ENCODE assay signal across 8 cellular contexts in the genomic region with DNA sequence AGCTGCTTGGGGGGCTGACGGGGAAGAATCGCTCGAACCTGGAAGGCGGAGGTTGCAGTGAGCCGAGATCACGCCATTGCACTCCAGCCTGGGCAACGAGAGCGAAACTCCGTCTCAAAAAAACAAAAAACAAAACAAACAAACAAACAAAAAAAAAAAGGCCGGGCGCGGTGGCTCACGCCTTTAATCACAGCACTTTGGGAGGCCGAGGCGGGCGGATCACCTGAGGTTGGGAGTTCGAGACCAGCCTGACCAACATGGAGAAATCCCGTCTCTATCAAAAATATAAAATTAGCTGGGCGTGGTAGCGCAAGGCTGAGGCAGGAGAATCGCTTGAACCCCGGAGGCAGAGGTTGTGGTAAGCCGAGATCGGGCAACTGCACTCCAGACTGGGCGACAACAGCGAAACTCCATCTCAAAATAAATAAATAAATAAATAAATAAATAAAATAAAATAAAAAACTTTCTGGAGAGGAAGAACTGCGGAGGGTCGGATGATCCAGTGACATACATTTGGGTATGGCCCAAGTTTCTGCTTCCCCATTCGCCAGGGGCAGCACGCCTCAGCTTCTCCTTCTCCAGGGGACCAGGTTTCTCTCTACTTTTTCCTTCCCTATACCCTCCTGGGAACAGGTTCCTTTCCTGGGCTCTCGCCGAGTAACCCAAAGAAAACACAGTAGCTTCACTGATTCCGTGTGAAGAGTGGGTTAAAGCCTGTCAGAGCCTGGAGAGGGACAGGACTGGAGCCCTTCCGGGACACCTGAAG. TPM values are rescaled to one million over a fixed set of nuclear protein-coding genes. Genes with fewer than 3 reads are reported as not detected.
A peak's percentile ranks its signal among the peaks of the same experiment; 100 is the strongest.
DNase-seq lines count a peak whose midpoint lies in the region; ATAC-seq and TF ChIP-seq lines count a peak whose summit lies in the region.
"Not testable (repeated sequence)": the region's sequence is repeated elsewhere in the genome, so short reads cannot be mapped to it uniquely, and the experiment has no call there.

No MANE protein-coding gene starts in this region.

- H4K20me1 ChIP-seq in PC-9 (ENCODE audit: insufficient read depth): not testable (repeated sequence)

- ATAC-seq in CD4-positive, CD25-positive, alpha-beta regulatory T cell (ENCODE audit: low read depth in 2 of 2); activated T-cell treated with anti-CD3 and anti-CD28 coated beads, Interleukin-2, amount 50 U/mL, for 72 hours (replicated peaks in 1 of 2); natural killer cell: not testable (repeated sequence)

- peak overlapping the region; percentile 86 for H3K4me3 ChIP-seq in CD4-positive, CD25-positive, alpha-beta regulatory T cell (ENCODE audit: low read depth, low read length)
- H3K4me3 ChIP-seq in PC-9 (peak overlapping the region; percentile 84), duodenal mucosa (ENCODE audit: low read depth in 1 of 2, low read length in 2 of 2) (peak overlapping the region; percentile 86 to 93), iPS-15b (ENCODE audit: low read depth, low read length) (peak overlapping the region; percentile 72), stomach (peak overlapping the region; percentile 66 to 91 (median 78))

- peak overlapping the region; percentile 91 to 98 (median 94) for H3K27ac Mint-ChIP-seq in CD4-positive, CD25-positive, alpha-beta regulatory T cell
- H3K27ac Mint-ChIP-seq in activated T-cell treated with anti-CD3 and anti-CD28 coated beads, Interleukin-2, amount 50 U/mL, for 72 hours: peak overlapping the region; percentile 96
- peak overlapping the region; percentile 88 to 98 for H3K27ac Mint-ChIP-seq in natural killer cell

- H3K27me3 ChIP-seq in CD4-positive, CD25-positive, alpha-beta regulatory T cell (ENCODE audit: control insufficient read depth, insufficient read depth, low read length); PC-9 (ENCODE audit: insufficient read depth, low read depth); duodenal mucosa (ENCODE audit: control insufficient read depth in 1 of 2, insufficient read depth in 2 of 2, low read length in 2 of 2); iPS-15b (ENCODE audit: control insufficient read depth, insufficient read depth, low read length); stomach: not testable (repeated sequence)

- peak overlapping the region; percentile 92 to 99 (median 96) for H3K4me3 Mint-ChIP-seq in CD4-positive, CD25-positive, alpha-beta regulatory T cell
- peak overlapping the region; percentile 98 for H3K4me3 Mint-ChIP-seq in activated T-cell treated with anti-CD3 and anti-CD28 coated beads, Interleukin-2, amount 50 U/mL, for 72 hours
- peak overlapping the region; percentile 95 for H3K4me3 Mint-ChIP-seq in natural killer cell

- peak overlapping the region; percentile 85 for H3K4me2 ChIP-seq in PC-9

- not testable (repeated sequence) for TF ChIP-seq CTCF in PC-9 (conservative IDR thresholded peaks at IDR 0.05); natural killer cell (IDR thresholded peaks at IDR 0.05); stomach (IDR thresholded peaks at IDR 0.05)

- POLR2A ChIA-PET in PC-9 (lab: Charles Lee; ENCODE audit: unreplicated experiment): not testable (repeated sequence)

- not testable (repeated sequence) for H3K27me3 Mint-ChIP-seq in CD4-positive, CD25-positive, alpha-beta regulatory T cell; activated T-cell treated with anti-CD3 and anti-CD28 coated beads, Interleukin-2, amount 50 U/mL, for 72 hours (ENCODE audit: low read depth); natural killer cell (ENCODE audit: low read depth in 2 of 2)

- H3K9me2 ChIP-seq in PC-9 (ENCODE audit: insufficient read depth): not testable (repeated sequence)

- not testable (repeated sequence) for H3K36me3 Mint-ChIP-seq in CD4-positive, CD25-positive, alpha-beta regulatory T cell; activated T-cell treated with anti-CD3 and anti-CD28 coated beads, Interleukin-2, amount 50 U/mL, for 72 hours (ENCODE audit: insufficient read depth in 2 of 2); natural killer cell

- H3K36me3 ChIP-seq in CD4-positive, CD25-positive, alpha-beta regulatory T cell (ENCODE audit: control insufficient read depth, insufficient read depth, low read length); PC-9 (ENCODE audit: low read depth); duodenal mucosa (ENCODE audit: control insufficient read depth in 1 of 2, insufficient read depth in 2 of 2, low read length in 2 of 2); iPS-15b (ENCODE audit: control insufficient read depth, insufficient read depth, low read length); stomach: not testable (repeated sequence)

- H2AFZ ChIP-seq in PC-9: peak overlapping the region; percentile 95

- H3K9me3 Mint-ChIP-seq in CD4-positive, CD25-positive, alpha-beta regulatory T cell; activated T-cell treated with anti-CD3 and anti-CD28 coated beads, Interleukin-2, amount 50 U/mL, for 72 hours; natural killer cell: not testable (repeated sequence)

- H3K9me3 ChIP-seq in CD4-positive, CD25-positive, alpha-beta regulatory T cell (ENCODE audit: control insufficient read depth in 2 of 2, low read length in 2 of 2); PC-9 (ENCODE audit: insufficient read depth, low read depth); duodenal mucosa (ENCODE audit: control insufficient read depth in 1 of 2, low read length in 2 of 2); iPS-15b (ENCODE audit: control insufficient read depth, insufficient read depth, low read length); stomach: not testable (repeated sequence)

- H3K4me1 ChIP-seq in CD4-positive, CD25-positive, alpha-beta regulatory T cell (ENCODE audit: control insufficient read depth, insufficient read depth, low read length, poor library complexity, severe bottlenecking): peaks cover 42% of the 10 kb centered on the region
- not testable (repeated sequence) for H3K4me1 ChIP-seq in PC-9 (replicated peaks; ENCODE audit: insufficient read depth); iPS-15b (ENCODE audit: control insufficient read depth, insufficient read depth, low read length)
- H3K4me1 ChIP-seq in duodenal mucosa (ENCODE audit: control insufficient read depth in 1 of 2, insufficient read depth in 2 of 2, low read length in 2 of 2) (peaks cover 11 to 13% of the 10 kb centered on the region in 2 donors), stomach (peaks cover 21 to 45% (median 37%) of the 10 kb centered on the region in 4 donors)

- not testable (repeated sequence) for DNase-seq in CD4-positive, CD25-positive, alpha-beta regulatory T cell; PC-9; activated T-cell treated with anti-CD3 and anti-CD28 coated beads, Interleukin-2, amount 50 U/mL, for 72 hours; natural killer cell; stomach
- peak; percentile 32 for DNase-seq in HuH-7.5 (ENCODE audit: low spot score)

- WGBS in stomach, 5 donors: 65 to 67% (median 66%) methylated on average over 34 of the region's 34 CpGs

- not testable (repeated sequence) for H3F3A ChIP-seq in PC-9 (ENCODE audit: insufficient read depth, low read depth)

- intact Hi-C loops in PC-9 (cut with micrococcal nuclease; ENCODE audit: unreplicated experiment); natural killer cell (cut with micrococcal nuclease); stomach (cut with DNase I; ENCODE audit: low total_unique reads): not testable (repeated sequence)

- H3K79me2 ChIP-seq in PC-9 (ENCODE audit: low read depth): peaks cover 32% of the 10 kb centered on the region

- peak overlapping the region; percentile 85 for H3K27ac ChIP-seq in CD4-positive, CD25-positive, alpha-beta regulatory T cell (ENCODE audit: insufficient read depth, low read length, poor library complexity, severe bottlenecking)
- 0 out of 2 replicates have a peak overlapping the region, but pooled peaks have one; percentile 19 for H3K27ac ChIP-seq in PC-9
- peak overlapping the region; percentile 87 for H3K27ac ChIP-seq in duodenal mucosa (ENCODE audit: low read depth, low read length)
- peak overlapping the region; percentile 81 to 97 (median 94) for H3K27ac ChIP-seq in stomach

- CTCF ChIA-PET in PC-9 (lab: Charles Lee): not testable (repeated sequence)

- not testable (repeated sequence) for TF ChIP-seq POLR2A in stomach (IDR thresholded peaks at IDR 0.05)

- TF ChIP-seq EP300 in stomach (IDR thresholded peaks at IDR 0.05): not testable (repeated sequence)

- peaks cover 19 to 51% (median 36%) of the 10 kb centered on the region in 4 donors for H3K4me1 Mint-ChIP-seq in CD4-positive, CD25-positive, alpha-beta regulatory T cell
- H3K4me1 Mint-ChIP-seq in activated T-cell treated with anti-CD3 and anti-CD28 coated beads, Interleukin-2, amount 50 U/mL, for 72 hours (ENCODE audit: low read depth): peaks cover 48% of the 10 kb centered on the region
- peaks cover 29 to 33% of the 10 kb centered on the region in 2 donors for H3K4me1 Mint-ChIP-seq in natural killer cell

- H3K9ac ChIP-seq in duodenal mucosa (ENCODE audit: low read depth in 1 of 2, low read length in 2 of 2) (peak overlapping the region; percentile 87 to 89), iPS-15b (ENCODE audit: low read depth, low read length) (peak overlapping the region; percentile 57)

- TSS peak; percentile 53 for BruUV-seq in PC-9 (replicated peaks; lab: Mats Ljungman, UMichigan)

RNA-seq across cellular contexts. Expression of gene ARMH3, which starts 0.9 kb away (rescaled TPM):
- total RNA-seq in CD4-positive, CD25-positive, alpha-beta regulatory T cell: 42.2 TPM
- 10 to 100 TPM; 21.3 to 29.5 (median 24.2) TPM for polyA plus RNA-seq in CD4-positive, CD25-positive, alpha-beta regulatory T cell
- 12.0 and 12.8 TPM in 2 replicates for total RNA-seq in PC-9 (2021)
- 10 to 100 TPM; 20.1 to 23.1 TPM for total RNA-seq in activated T-cell treated with anti-CD3 and anti-CD28 coated beads, Interleukin-2, amount 50 U/mL, for 72 hours
- 10 to 100 TPM; 29.9 to 38.9 (median 35.4) TPM for total RNA-seq in natural killer cell
- total RNA-seq in stomach: 10 to 100 TPM in 4 of 5 donors, 1 to 10 TPM in 1; 3.5 to 29.0 (median 18.2) TPM
- polyA plus RNA-seq in stomach: 10 to 100 TPM; 10.1 to 18.1 (median 10.1) TPM

RNA-seq across cellular contexts. Expression of gene HPS6, which starts 10.1 kb away (rescaled TPM):
- total RNA-seq in CD4-positive, CD25-positive, alpha-beta regulatory T cell: 15.8 TPM
- 10 to 100 TPM; 27.2 to 36.2 (median 29.2) TPM for polyA plus RNA-seq in CD4-positive, CD25-positive, alpha-beta regulatory T cell
- total RNA-seq in PC-9 (2021) (12.5 and 16.9 TPM in 2 replicates), natural killer cell (10 to 100 TPM; 10.2 to 20.1 (median 18.5) TPM), stomach (10 to 100 TPM in 3 of 5 donors, 1 to 10 TPM in 2; 7.0 to 42.4 (median 14.0) TPM)
- total RNA-seq in activated T-cell treated with anti-CD3 and anti-CD28 coated beads, Interleukin-2, amount 50 U/mL, for 72 hours: 10 to 100 TPM; 11.8 to 14.0 TPM
- 10 to 100 TPM; 10.3 to 10.7 (median 10.6) TPM for polyA plus RNA-seq in stomach

Comparison
In these comparisons a context has a peak if more than half of its experiments do, and no peak if none do; other contexts are left out.
1. H3K27ac ChIP-seq: peak in every context shown above with its lines; median percentile 94 in stomach; 87 in duodenal mucosa; 85 in CD4-positive, CD25-positive, alpha-beta regulatory T cell; 19 in PC-9.